In the genomic region with DNA sequence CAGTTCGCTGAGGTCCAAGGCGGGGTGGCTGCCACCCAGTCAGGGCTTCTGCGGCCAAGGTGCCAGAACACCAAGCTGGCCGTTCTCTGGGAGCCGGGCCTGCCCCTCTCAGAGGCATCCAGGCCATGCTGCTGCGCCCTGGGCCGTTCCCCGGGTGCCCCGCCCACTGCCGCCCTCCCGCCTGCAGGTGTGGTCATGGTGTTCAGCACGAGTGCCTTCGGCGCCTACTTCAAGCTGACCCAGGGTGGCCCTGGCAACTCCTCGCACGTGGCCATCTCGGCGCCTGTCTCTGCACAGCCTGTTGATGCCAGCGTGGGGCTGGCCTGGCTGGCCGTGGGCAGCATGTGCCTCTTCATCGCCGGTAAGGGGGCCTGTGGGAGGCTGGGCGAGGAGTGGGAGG, we compare ENCODE assay signal across 35 cellular contexts.
"Had no signal": no experiment of that assay in that cellular context is flagged by ENCODE, and none has a peak within 500 bp of the region (broad histone marks: within the 10 kb centered on the region; RNA-seq: fewer than 3 reads in every experiment).

No MANE protein-coding gene starts in this region.

- DNase-seq: activated B cell treated with CpG ODN at 0.5 μM for 24 hours; activated CD4-positive, alpha-beta memory T cell treated with anti-CD3 and anti-CD28 coated beads, Interleukin-2, amount 10 ng/mL, durations not matched to agents 7 days and 5 days; activated CD4-positive, alpha-beta T cell treated with anti-CD3 and anti-CD28 coated beads for 48 hours; activated CD4-positive, CD25-positive, alpha-beta regulatory T cell treated with anti-CD3 and anti-CD28 coated beads, Interleukin-2, amount 50 U/mL, for 72 hours; activated CD8-positive, alpha-beta memory T cell treated with anti-CD3 and anti-CD28 coated beads for 24 hours; activated CD8-positive, alpha-beta memory T cell treated with anti-CD3 and anti-CD28 coated beads, Interleukin-2, amount 10 ng/mL, durations not matched to agents 7 days and 5 days; activated effector memory CD4-positive, alpha-beta T cell treated with anti-CD3 and anti-CD28 coated beads, Interleukin-2, amount 50 U/mL, for 16 hours; activated naive CD4-positive, alpha-beta T cell; activated naive CD4-positive, alpha-beta T cell treated with anti-CD3 and anti-CD28 coated beads, Interleukin-2, amount 50 U/mL, for 16 hours; activated naive CD8-positive, alpha-beta T cell treated with anti-CD3 and anti-CD28 coated beads, Interleukin-2, amount 10 ng/mL, durations not matched to agents 7 days and 5 days; activated T-cell treated with anti-CD3 and anti-CD28 coated beads, Interleukin-2, amount 50 U/mL, for 1 hour; activated T-cell treated with anti-CD3 and anti-CD28 coated beads, Interleukin-2, amount 50 U/mL, for 72 hours; body of pancreas; MM.1S; MV-4-11; NCI-H1092; NCI-H1436 treated with DMSO at 0.1 percent for 48 hours; NCI-H1694 treated with DMSO at 0.1 percent for 48 hours; NCI-H2029; NCI-H345; NCI-H526; NCI-H748 treated with DMSO at 0.1 percent for 48 hours; NK-92 treated with Interleukin-12 subunit alpha and Interleukin-12 subunit beta, amount 100 ng/mL, for 24 hours; PC-3; Peyer's patch; RPMI8226; SIG-M5; T-cell; T-helper 17 cell had no signal

- H3K4me1 ChIP-seq: body of pancreas, breast epithelium, Peyer's patch had no signal

- H3K9ac ChIP-seq: KMS-11 had no signal

- FAIRE-seq: astrocyte had no signal

- H3K4me1 Mint-ChIP-seq: activated B cell treated with CpG ODN at 0.5 μM for 24 hours; activated CD4-positive, alpha-beta memory T cell treated with anti-CD3 and anti-CD28 coated beads, Interleukin-2, amount 10 ng/mL, durations not matched to agents 7 days and 5 days; activated CD8-positive, alpha-beta memory T cell treated with anti-CD3 and anti-CD28 coated beads, Interleukin-2, amount 10 ng/mL, durations not matched to agents 7 days and 5 days; activated naive CD8-positive, alpha-beta T cell treated with anti-CD3 and anti-CD28 coated beads, Interleukin-2, amount 10 ng/mL, durations not matched to agents 7 days and 5 days; activated T-helper 17 cell treated with anti-CD3 and anti-CD28 coated beads, Interleukin-2, amount 50 U/mL, for 72 hours; T-cell had no signal

- H3K4me2 ChIP-seq: KMS-11 had no signal

- H3K27me3 ChIP-seq: adrenal gland, body of pancreas, breast epithelium, Peyer's patch had no signal

- H3K9me3 Mint-ChIP-seq: activated B cell treated with CpG ODN at 0.5 μM for 24 hours; activated CD4-positive, alpha-beta memory T cell treated with anti-CD3 and anti-CD28 coated beads, Interleukin-2, amount 10 ng/mL, durations not matched to agents 7 days and 5 days; activated naive CD8-positive, alpha-beta T cell treated with anti-CD3 and anti-CD28 coated beads, Interleukin-2, amount 10 ng/mL, durations not matched to agents 7 days and 5 days; activated T-cell treated with anti-CD3 and anti-CD28 coated beads, Interleukin-2, amount 50 U/mL, for 72 hours; activated T-helper 17 cell treated with anti-CD3 and anti-CD28 coated beads, Interleukin-2, amount 50 U/mL, for 72 hours; T-cell had no signal

- H3K27me3 Mint-ChIP-seq: activated B cell treated with CpG ODN at 0.5 μM for 24 hours; activated CD4-positive, alpha-beta memory T cell treated with anti-CD3 and anti-CD28 coated beads, Interleukin-2, amount 10 ng/mL, durations not matched to agents 7 days and 5 days; activated CD8-positive, alpha-beta memory T cell treated with anti-CD3 and anti-CD28 coated beads, Interleukin-2, amount 10 ng/mL, durations not matched to agents 7 days and 5 days had no signal

- H3K36me3 ChIP-seq: breast epithelium had no signal

- ATAC-seq: activated CD8-positive, alpha-beta memory T cell treated with anti-CD3 and anti-CD28 coated beads, Interleukin-2, amount 10 ng/mL, durations not matched to agents 7 days and 5 days; activated T-cell treated with anti-CD3 and anti-CD28 coated beads, Interleukin-2, amount 50 U/mL, for 72 hours; activated T-helper 17 cell treated with anti-CD3 and anti-CD28 coated beads, Interleukin-2, amount 50 U/mL, for 72 hours; body of pancreas; PC-3; SK-N-SH treated with all-trans-retinoic acid at 6 μM for 48 hours; T-cell; T-helper 17 cell had no signal

- H3K27ac ChIP-seq: adrenal gland, body of pancreas, breast epithelium, KMS-11, Peyer's patch had no signal

- H3K9me3 ChIP-seq: adrenal gland, body of pancreas, breast epithelium, Peyer's patch had no signal

- H3K4me3 Mint-ChIP-seq: activated B cell treated with CpG ODN at 0.5 μM for 24 hours; activated CD4-positive, alpha-beta memory T cell treated with anti-CD3 and anti-CD28 coated beads, Interleukin-2, amount 10 ng/mL, durations not matched to agents 7 days and 5 days; activated CD8-positive, alpha-beta memory T cell treated with anti-CD3 and anti-CD28 coated beads, Interleukin-2, amount 10 ng/mL, durations not matched to agents 7 days and 5 days; activated naive CD8-positive, alpha-beta T cell treated with anti-CD3 and anti-CD28 coated beads, Interleukin-2, amount 10 ng/mL, durations not matched to agents 7 days and 5 days; activated T-cell treated with anti-CD3 and anti-CD28 coated beads, Interleukin-2, amount 50 U/mL, for 72 hours; activated T-helper 17 cell treated with anti-CD3 and anti-CD28 coated beads, Interleukin-2, amount 50 U/mL, for 72 hours; T-cell; T-helper 17 cell had no signal

- H3K36me3 Mint-ChIP-seq: activated CD8-positive, alpha-beta memory T cell treated with anti-CD3 and anti-CD28 coated beads, Interleukin-2, amount 10 ng/mL, durations not matched to agents 7 days and 5 days; activated naive CD8-positive, alpha-beta T cell treated with anti-CD3 and anti-CD28 coated beads, Interleukin-2, amount 10 ng/mL, durations not matched to agents 7 days and 5 days; T-cell had no signal

- H3K4me3 ChIP-seq: adrenal gland, body of pancreas, breast epithelium, Peyer's patch had no signal

- H3K27ac Mint-ChIP-seq: activated B cell treated with CpG ODN at 0.5 μM for 24 hours; activated CD4-positive, alpha-beta memory T cell treated with anti-CD3 and anti-CD28 coated beads, Interleukin-2, amount 10 ng/mL, durations not matched to agents 7 days and 5 days; activated CD8-positive, alpha-beta memory T cell treated with anti-CD3 and anti-CD28 coated beads, Interleukin-2, amount 10 ng/mL, durations not matched to agents 7 days and 5 days; activated naive CD8-positive, alpha-beta T cell treated with anti-CD3 and anti-CD28 coated beads, Interleukin-2, amount 10 ng/mL, durations not matched to agents 7 days and 5 days; activated T-cell treated with anti-CD3 and anti-CD28 coated beads, Interleukin-2, amount 50 U/mL, for 72 hours; activated T-helper 17 cell treated with anti-CD3 and anti-CD28 coated beads, Interleukin-2, amount 50 U/mL, for 72 hours; T-cell; T-helper 17 cell had no signal
